Comparison of ENCODE assay signal across 12 cellular contexts in the genomic region with DNA sequence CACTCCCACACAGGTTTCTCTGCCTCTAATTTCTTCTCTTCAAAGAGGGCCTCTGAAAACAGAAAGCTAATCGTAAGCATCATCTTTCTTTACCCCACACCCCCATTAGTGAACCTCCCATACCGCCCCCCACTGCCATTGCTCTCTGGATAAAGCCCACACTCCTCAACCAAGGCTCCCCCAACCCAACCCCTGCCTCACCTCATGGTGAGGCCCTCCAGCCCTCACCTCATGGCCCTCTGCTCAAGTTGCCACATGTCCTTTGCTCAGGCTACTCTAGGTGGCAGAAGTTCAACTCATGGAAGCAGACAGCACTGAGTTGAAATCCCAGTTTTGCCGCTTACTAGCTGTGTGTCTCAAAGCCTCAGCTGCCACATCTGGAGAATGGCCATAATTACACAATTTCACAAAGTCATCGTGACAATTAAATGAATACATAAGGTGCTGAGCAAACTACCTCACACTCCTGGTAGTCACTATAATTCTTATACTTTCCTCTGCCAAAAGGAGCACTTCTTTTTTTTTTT. TPM values are rescaled to one million over a fixed set of nuclear protein-coding genes. Genes with fewer than 3 reads are reported as not detected.
DNase-seq lines count a peak whose midpoint lies in the region; ATAC-seq, FAIRE-seq and TF ChIP-seq lines count a peak whose summit lies in the region.
"Had no signal": no experiment of that assay in that cellular context is flagged by ENCODE, and none has a peak within 500 bp of the region (broad histone marks: within the 10 kb centered on the region; RNA-seq: fewer than 3 reads in every experiment).

No MANE protein-coding gene starts in this region.

- peak; percentile 18 for TF ChIP-seq CTCF in 22Rv1 (IDR thresholded peaks at IDR 0.05)
- TF ChIP-seq CTCF in GM12865 (IDR thresholded peaks at IDR 0.05; ENCODE audit: insufficient read depth, low read depth, low read length, missing control alignments): no peak
- TF ChIP-seq CTCF in SK-N-SH (IDR thresholded peaks at IDR 0.05): no peak

- TF ChIP-seq RAD21 in SK-N-SH (IDR thresholded peaks at IDR 0.05; ENCODE audit: low read length): no peak

- H3K9me2 ChIP-seq in SK-N-SH: no peaks in the 10 kb centered on the region

- peak; percentile 21 for DNase-seq in GM12865 (ENCODE audit: low read depth)
- DNase-seq in SK-N-SH: peak; percentile 37
- DNase-seq in iPS-NIHi11 (ENCODE audit: low spot score): peak; percentile 57
- DNase-seq in ureter (ENCODE audit: low spot score): no peak
- DNase-seq in frontal cortex (ENCODE audit: low spot score in 2 of 2): no peak
- DNase-seq: NK-92 treated with Interleukin-12 subunit alpha and Interleukin-12 subunit beta, amount 100 ng/mL, for 24 hours had no signal

- no peaks in the 10 kb centered on the region for H3K9me3 ChIP-seq in SK-N-SH

- ATAC-seq in HG02610 (IDR thresholded peaks at IDR 0.05; ENCODE audit: unreplicated experiment) (no peak), GM18511 (IDR thresholded peaks at IDR 0.05; ENCODE audit: unreplicated experiment) (no peak)

- H3K4me2 ChIP-seq in SK-N-SH: no peak overlapping the region
- H3K4me2 ChIP-seq: KMS-11 had no signal

- no peak overlapping the region for H2AFZ ChIP-seq in SK-N-SH (ENCODE audit: low read depth)

- H3K4me1 ChIP-seq in SK-N-SH (ENCODE audit: control insufficient read depth in 1 of 2, insufficient read depth in 2 of 2, low read depth in 1 of 2, low read length in 1 of 2): peaks cover 0 to 14% of the 10 kb centered on the region in 2 experiments; a peak in 2 of 4 replicates

- H3K9ac ChIP-seq in SK-N-SH: no peak overlapping the region
- H3K9ac ChIP-seq: KMS-11 had no signal

- no peak overlapping the region for H3K4me3 ChIP-seq in GM12865 (ENCODE audit: low read depth, low read length)
- H3K4me3 ChIP-seq in SK-N-SH (ENCODE audit: low read depth in 2 of 2, low read length in 1 of 2): no peak overlapping the region
- H3K4me3 ChIP-seq: cardiac muscle cell, lung had no signal

- no peaks in the 10 kb centered on the region for H4K20me1 ChIP-seq in SK-N-SH (ENCODE audit: insufficient read depth)

- CTCF ChIA-PET in SK-N-SH (lab: Yijun Ruan, JAX): interaction anchor here (0.6 to 1.5 kb wide), 4 partner anchors 15 to 176 kb away, joined by 3 to 7 read pairs (median 3); no protein-coding TSS in a partner anchor

- no peaks in the 10 kb centered on the region for H3K27me3 ChIP-seq in SK-N-SH (ENCODE audit: insufficient read depth)
- H3K27me3 ChIP-seq: cardiac muscle cell had no signal

- FAIRE-seq in frontal cortex (lab: Jason Lieb, UNC): no peak

- TF ChIP-seq EP300 in SK-N-SH (IDR thresholded peaks at IDR 0.05; ENCODE audit: borderline replicate concordance in 1 of 2, low read depth in 1 of 2, low read length in 1 of 2): no peak

- POLR2A ChIA-PET in SK-N-SH (lab: Yijun Ruan, JAX): no interaction called here

- H3K36me3 ChIP-seq in SK-N-SH (replicated peaks in 1 of 2; ENCODE audit: control insufficient read depth in 1 of 2, insufficient read depth in 2 of 2, low read length in 1 of 2): no peaks in the 10 kb centered on the region
- H3K36me3 ChIP-seq: cardiac muscle cell had no signal

- 89% methylated on average over 4 of the region's 4 CpGs for WGBS in SK-N-SH (ENCODE audit: low lambda C conversion rate)

- no peak overlapping the region for H3K27ac ChIP-seq in 22Rv1
- no peak overlapping the region for H3K27ac ChIP-seq in SK-N-SH (ENCODE audit: low read depth in 2 of 2, low read length in 1 of 2)
- H3K27ac ChIP-seq: cardiac muscle cell, KMS-11 had no signal

- H3F3A ChIP-seq in SK-N-SH (replicated peaks; ENCODE audit: insufficient read depth): no peaks in the 10 kb centered on the region

- H3K79me2 ChIP-seq in SK-N-SH (ENCODE audit: insufficient read depth): no peaks in the 10 kb centered on the region

TF ChIP-seq in SK-N-SH, 30 proteins besides CTCF, POLR2A, EP300 and RAD21 (continues in another document):
- TF ChIP-seq FOXM1 (IDR thresholded peaks at IDR 0.05; ENCODE audit: low read depth): no peak
- TF ChIP-seq TCF12 (IDR thresholded peaks at IDR 0.05): no peak
- TF ChIP-seq, protein P1, sequence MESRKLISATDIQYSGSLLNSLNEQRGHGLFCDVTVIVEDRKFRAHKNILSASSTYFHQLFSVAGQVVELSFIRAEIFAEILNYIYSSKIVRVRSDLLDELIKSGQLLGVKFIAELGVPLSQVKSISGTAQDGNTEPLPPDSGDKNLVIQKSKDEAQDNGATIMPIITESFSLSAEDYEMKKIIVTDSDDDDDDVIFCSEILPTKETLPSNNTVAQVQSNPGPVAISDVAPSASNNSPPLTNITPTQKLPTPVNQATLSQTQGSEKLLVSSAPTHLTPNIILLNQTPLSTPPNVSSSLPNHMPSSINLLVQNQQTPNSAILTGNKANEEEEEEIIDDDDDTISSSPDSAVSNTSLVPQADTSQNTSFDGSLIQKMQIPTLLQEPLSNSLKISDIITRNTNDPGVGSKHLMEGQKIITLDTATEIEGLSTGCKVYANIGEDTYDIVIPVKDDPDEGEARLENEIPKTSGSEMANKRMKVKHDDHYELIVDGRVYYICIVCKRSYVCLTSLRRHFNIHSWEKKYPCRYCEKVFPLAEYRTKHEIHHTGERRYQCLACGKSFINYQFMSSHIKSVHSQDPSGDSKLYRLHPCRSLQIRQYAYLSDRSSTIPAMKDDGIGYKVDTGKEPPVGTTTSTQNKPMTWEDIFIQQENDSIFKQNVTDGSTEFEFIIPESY (IDR thresholded peaks at IDR 0.05; ENCODE audit: borderline replicate concordance, low read depth): no peak
- TF ChIP-seq GABPA (IDR thresholded peaks at IDR 0.05; ENCODE audit: low read depth): no peak
- TF ChIP-seq, protein P2, sequence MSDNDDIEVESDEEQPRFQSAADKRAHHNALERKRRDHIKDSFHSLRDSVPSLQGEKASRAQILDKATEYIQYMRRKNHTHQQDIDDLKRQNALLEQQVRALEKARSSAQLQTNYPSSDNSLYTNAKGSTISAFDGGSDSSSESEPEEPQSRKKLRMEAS (IDR thresholded peaks at IDR 0.05; ENCODE audit: low read depth): no peak
- TF ChIP-seq, protein P3, sequence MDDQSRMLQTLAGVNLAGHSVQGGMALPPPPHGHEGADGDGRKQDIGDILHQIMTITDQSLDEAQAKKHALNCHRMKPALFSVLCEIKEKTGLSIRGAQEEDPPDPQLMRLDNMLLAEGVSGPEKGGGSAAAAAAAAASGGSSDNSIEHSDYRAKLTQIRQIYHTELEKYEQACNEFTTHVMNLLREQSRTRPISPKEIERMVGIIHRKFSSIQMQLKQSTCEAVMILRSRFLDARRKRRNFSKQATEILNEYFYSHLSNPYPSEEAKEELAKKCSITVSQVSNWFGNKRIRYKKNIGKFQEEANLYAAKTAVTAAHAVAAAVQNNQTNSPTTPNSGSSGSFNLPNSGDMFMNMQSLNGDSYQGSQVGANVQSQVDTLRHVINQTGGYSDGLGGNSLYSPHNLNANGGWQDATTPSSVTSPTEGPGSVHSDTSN (IDR thresholded peaks at IDR 0.05): no peak
- TF ChIP-seq EZH2phosphoT487 (IDR thresholded peaks at IDR 0.05; ENCODE audit: borderline replicate concordance, low read depth): no peak
- TF ChIP-seq RCOR1 (IDR thresholded peaks at IDR 0.05; ENCODE audit: low read length): no peak
- no peak for TF ChIP-seq FOXJ3 (CRISPR knock-in tag; IDR thresholded peaks at IDR 0.05)
- TF ChIP-seq, protein P4, sequence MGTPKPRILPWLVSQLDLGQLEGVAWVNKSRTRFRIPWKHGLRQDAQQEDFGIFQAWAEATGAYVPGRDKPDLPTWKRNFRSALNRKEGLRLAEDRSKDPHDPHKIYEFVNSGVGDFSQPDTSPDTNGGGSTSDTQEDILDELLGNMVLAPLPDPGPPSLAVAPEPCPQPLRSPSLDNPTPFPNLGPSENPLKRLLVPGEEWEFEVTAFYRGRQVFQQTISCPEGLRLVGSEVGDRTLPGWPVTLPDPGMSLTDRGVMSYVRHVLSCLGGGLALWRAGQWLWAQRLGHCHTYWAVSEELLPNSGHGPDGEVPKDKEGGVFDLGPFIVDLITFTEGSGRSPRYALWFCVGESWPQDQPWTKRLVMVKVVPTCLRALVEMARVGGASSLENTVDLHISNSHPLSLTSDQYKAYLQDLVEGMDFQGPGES (IDR thresholded peaks at IDR 0.05; ENCODE audit: low read depth, low read length): no peak
- no peak for TF ChIP-seq NFIC (IDR thresholded peaks at IDR 0.05; ENCODE audit: borderline replicate concordance)
- no peak for TF ChIP-seq RXRA (IDR thresholded peaks at IDR 0.05; ENCODE audit: borderline replicate concordance, low read depth)
- TF ChIP-seq ELF1 (IDR thresholded peaks at IDR 0.05): no peak
- TF ChIP-seq, protein P5, sequence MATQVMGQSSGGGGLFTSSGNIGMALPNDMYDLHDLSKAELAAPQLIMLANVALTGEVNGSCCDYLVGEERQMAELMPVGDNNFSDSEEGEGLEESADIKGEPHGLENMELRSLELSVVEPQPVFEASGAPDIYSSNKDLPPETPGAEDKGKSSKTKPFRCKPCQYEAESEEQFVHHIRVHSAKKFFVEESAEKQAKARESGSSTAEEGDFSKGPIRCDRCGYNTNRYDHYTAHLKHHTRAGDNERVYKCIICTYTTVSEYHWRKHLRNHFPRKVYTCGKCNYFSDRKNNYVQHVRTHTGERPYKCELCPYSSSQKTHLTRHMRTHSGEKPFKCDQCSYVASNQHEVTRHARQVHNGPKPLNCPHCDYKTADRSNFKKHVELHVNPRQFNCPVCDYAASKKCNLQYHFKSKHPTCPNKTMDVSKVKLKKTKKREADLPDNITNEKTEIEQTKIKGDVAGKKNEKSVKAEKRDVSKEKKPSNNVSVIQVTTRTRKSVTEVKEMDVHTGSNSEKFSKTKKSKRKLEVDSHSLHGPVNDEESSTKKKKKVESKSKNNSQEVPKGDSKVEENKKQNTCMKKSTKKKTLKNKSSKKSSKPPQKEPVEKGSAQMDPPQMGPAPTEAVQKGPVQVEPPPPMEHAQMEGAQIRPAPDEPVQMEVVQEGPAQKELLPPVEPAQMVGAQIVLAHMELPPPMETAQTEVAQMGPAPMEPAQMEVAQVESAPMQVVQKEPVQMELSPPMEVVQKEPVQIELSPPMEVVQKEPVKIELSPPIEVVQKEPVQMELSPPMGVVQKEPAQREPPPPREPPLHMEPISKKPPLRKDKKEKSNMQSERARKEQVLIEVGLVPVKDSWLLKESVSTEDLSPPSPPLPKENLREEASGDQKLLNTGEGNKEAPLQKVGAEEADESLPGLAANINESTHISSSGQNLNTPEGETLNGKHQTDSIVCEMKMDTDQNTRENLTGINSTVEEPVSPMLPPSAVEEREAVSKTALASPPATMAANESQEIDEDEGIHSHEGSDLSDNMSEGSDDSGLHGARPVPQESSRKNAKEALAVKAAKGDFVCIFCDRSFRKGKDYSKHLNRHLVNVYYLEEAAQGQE (IDR thresholded peaks at IDR 0.05; ENCODE audit: low read depth, low read length): no peak
- no peak for TF ChIP-seq NRF1 (IDR thresholded peaks at IDR 0.05; ENCODE audit: low read depth, low read length)
- TF ChIP-seq MEF2A (IDR thresholded peaks at IDR 0.05; ENCODE audit: borderline replicate concordance, low read depth): no peak
- TF ChIP-seq TEAD4 (IDR thresholded peaks at IDR 0.05; ENCODE audit: borderline replicate concordance, insufficient read depth): no peak

RNA-seq across cellular contexts. Expression of a gene that starts 18.2 kb away (rescaled TPM):
- 23.0 and 27.1 TPM in 2 replicates for polyA plus RNA-seq in SK-N-SH (2012; rRNA removed)
- polyA plus RNA-seq in SK-N-SH (2012; cell fraction: cytosol; rRNA removed): 18.4 and 22.2 TPM in 2 replicates
- polyA plus RNA-seq in SK-N-SH (2012; cell fraction: nucleus; rRNA removed): 25.1 and 25.5 TPM in 2 replicates
- total RNA-seq in ureter (141 TPM), frontal cortex (4.5 TPM)

Comparison
In these comparisons a context has a peak if more than half of its experiments do, and no peak if none do; other contexts are left out.
1. DNase-seq: peak in GM12865 (single experiment), SK-N-SH (single experiment) and iPS-NIHi11 (single experiment); none in ureter (single experiment) and frontal cortex (0 of 2).
2. RNA of a gene that starts 18.2 kb away (total RNA-seq): 141 TPM in ureter (single experiment); 4.5 TPM in frontal cortex (single experiment); every median in the first group is over 10 times any median in the second.